Comparison of ENCODE assay signal across 8 cellular contexts in genomic region chrX:139930923-139931645, GRCh38. TPM values are rescaled to one million over a fixed set of nuclear protein-coding genes. Genes with fewer than 3 reads are reported as not detected.
A peak's percentile ranks its signal among the peaks of the same experiment; 100 is the strongest.
DNase-seq lines count a peak whose midpoint lies in the region; ATAC-seq and TF ChIP-seq lines count a peak whose summit lies in the region.

No MANE protein-coding gene starts in this region.

- peak overlapping the region; percentile 75 for H3K27ac ChIP-seq in SJCRH30

- no peaks in the 10 kb centered on the region for H3K27me3 ChIP-seq in SJCRH30
- H3K27me3 ChIP-seq in kidney epithelial cell (ENCODE audit: control insufficient read depth, insufficient read depth, low read length) = no peaks in the 10 kb centered on the region

- no peaks in the 10 kb centered on the region for H3K9me3 ChIP-seq in SJCRH30 (replicated peaks)

- H3K36me3 ChIP-seq in SJCRH30 (no peaks in the 10 kb centered on the region), kidney epithelial cell (ENCODE audit: control insufficient read depth, insufficient read depth, low read length) (no peaks in the 10 kb centered on the region)

- H3K4me3 ChIP-seq in SJCRH30 = peak overlapping the region; percentile 94
- H3K4me3 ChIP-seq in kidney epithelial cell (ENCODE audit: low read depth, low read length) = peak overlapping the region; percentile 55

- DNase-seq in Right ventricle myocardium inferior (ENCODE audit: missing footprints) = peak; percentile 46
- no peak for DNase-seq in cardiac septum (ENCODE audit: low spot score)
- peak; percentile 33 to 43 for DNase-seq in SJCRH30
- DNase-seq in kidney epithelial cell (ENCODE audit: low read depth) = no peak
- DNase-seq in stimulated activated CD4-positive, alpha-beta T cell treated with anti-CD3 and anti-CD28 coated beads, Interleukin-4, amount 100 ng/mL, for 1 hour = peak; percentile 10

- H3K4me1 ChIP-seq in SJCRH30 = 0 out of 2 replicates have a peak, but pooled peaks cover 5% of the 10 kb centered on the region

- peaks cover 0 to 3% (median 0%) of the 10 kb centered on the region in 5 experiments for H3K9me3 Mint-ChIP-seq in brain

- H3K4me3 Mint-ChIP-seq in brain = peak overlapping the region; percentile 76 to 87 (median 82)

- H3K4me1 Mint-ChIP-seq in brain = peaks cover 40% of the 10 kb centered on the region

- no peaks in the 10 kb centered on the region for H3K36me3 Mint-ChIP-seq in brain

- intact Hi-C loops in Right ventricle myocardium inferior (cut with DNase I) = no loop called here
- intact Hi-C loops in cardiac septum (cut with DNase I) = loop anchor here (5.0 kb wide), 2 partner anchors 49 to 99 kb away; no protein-coding TSS in a partner anchor

- peaks cover 4% of the 10 kb centered on the region for H3K27me3 Mint-ChIP-seq in brain

- no peak for ATAC-seq in Right ventricle myocardium inferior
- ATAC-seq in GM21576 (IDR thresholded peaks at IDR 0.05; ENCODE audit: unreplicated experiment) = no peak
- no peak for ATAC-seq in HG02571 (IDR thresholded peaks at IDR 0.05; ENCODE audit: unreplicated experiment)

- peak overlapping the region in 4 of 5 experiments; percentile 16 to 67 (median 54) for H3K27ac Mint-ChIP-seq in brain

- TF ChIP-seq CTCF in brain (conservative IDR thresholded peaks at IDR 0.05) (no peak), kidney epithelial cell (IDR thresholded peaks at IDR 0.05; ENCODE audit: insufficient read depth, low read length, poor library complexity, severe bottlenecking) (no peak)

RNA-seq across cellular contexts. Expression of gene ATP11C, which starts 1.8 kb away (rescaled TPM):
- total RNA-seq in Right ventricle myocardium inferior (6.0 TPM), cardiac septum (5.8 TPM), kidney epithelial cell (23.1 and 32.4 TPM in 2 replicates)
- 47.4 and 48.2 TPM in 2 replicates for total RNA-seq in SJCRH30 (2014; rRNA removed; shearing (Covaris generic))
- 3.2 TPM for polyA plus RNA-seq in brain (ENCODE audit: insufficient read depth, low read depth, low replicate concordance)

RNA-seq across cellular contexts. Expression of gene CXorf66, which starts 34.2 kb away (rescaled TPM):
- total RNA-seq in Right ventricle myocardium inferior (not detected), cardiac septum (not detected), kidney epithelial cell (not detected in 2 replicates)
- total RNA-seq in SJCRH30 (2014; rRNA removed; shearing (Covaris generic)) = not detected in 2 replicates
- polyA plus RNA-seq in brain (ENCODE audit: insufficient read depth, low read depth, low replicate concordance) = not detected

Comparison
In these comparisons a context has a peak if more than half of its experiments do, and no peak if none do; other contexts are left out.
1. DNase-seq: peak in Right ventricle myocardium inferior (single experiment), SJCRH30 (2 of 2) and stimulated activated CD4-positive, alpha-beta T cell treated with anti-CD3 and anti-CD28 coated beads, Interleukin-4, amount 100 ng/mL, for 1 hour (single experiment); none in cardiac septum (single experiment) and kidney epithelial cell (single experiment).